ENCODE assay signal across 21 cellular contexts in genomic region chr13:49311816-49312215, GRCh38.
"Had no signal": no experiment of that assay in that cellular context is flagged by ENCODE, and none has a peak within 500 bp of the region (broad histone marks: within the 10 kb centered on the region; RNA-seq: fewer than 3 reads in every experiment).

No MANE protein-coding gene starts in this region.

- ATAC-seq: effector memory CD8-positive, alpha-beta T cell; esophagus mucosa; gastrocnemius medialis; heart right ventricle; left cardiac atrium; left lung; left ventricle myocardium superior; lower lobe of right lung; naive thymus-derived CD4-positive, alpha-beta T cell had no signal

- H3K4me3 ChIP-seq: colonic mucosa, esophagus squamous epithelium, gastrocnemius medialis, heart right ventricle, left lung, lower lobe of right lung had no signal

- H3K27me3 ChIP-seq: colonic mucosa, esophagus squamous epithelium, gastrocnemius medialis, heart right ventricle, left lung had no signal

- H3K36me3 ChIP-seq: colonic mucosa, gastrocnemius medialis, left lung had no signal

- DNase-seq: colonic mucosa; cortex of kidney; effector CD8-positive, alpha-beta T cell; effector memory CD8-positive, alpha-beta T cell; endodermal cell; erythroblast; esophagus squamous epithelium; foreskin fibroblast; foreskin melanocyte; gastrocnemius medialis; glutamatergic neuron; heart right ventricle; hippocampal formation; left cardiac atrium; left lung; left ventricle myocardium superior; lower lobe of right lung; mesenchymal stem cell; naive thymus-derived CD4-positive, alpha-beta T cell had no signal

- H3K27ac ChIP-seq: colonic mucosa, epithelial cell of prostate, esophagus squamous epithelium, gastrocnemius medialis, heart right ventricle, left lung, lower lobe of right lung had no signal

- H3K9me3 ChIP-seq: colonic mucosa, esophagus squamous epithelium, gastrocnemius medialis, heart right ventricle, left lung, lower lobe of right lung had no signal
